ENCODE assay signal across 13 cellular contexts in genomic region chr3:128307029-128307633, GRCh38.
DNase-seq lines count a peak whose midpoint lies in the region; ATAC-seq and TF ChIP-seq lines count a peak whose summit lies in the region.
"Had no signal": no experiment of that assay in that cellular context is flagged by ENCODE, and none has a peak within 500 bp of the region (broad histone marks: within the 10 kb centered on the region; RNA-seq: fewer than 3 reads in every experiment).

No MANE protein-coding gene starts in this region.

- no peaks in the 10 kb centered on the region for H3K27me3 ChIP-seq in Caco-2 (replicated peaks; ENCODE audit: control insufficient read depth, insufficient read depth, low read length)
- H3K27me3 ChIP-seq in right lobe of liver: no peaks in the 10 kb centered on the region
- H3K27me3 ChIP-seq: stomach had no signal

- peak; percentile 21 to 65 for TF ChIP-seq CTCF in Caco-2 (IDR thresholded peaks at IDR 0.05; ENCODE audit: insufficient read depth in 1 of 2, low read depth in 1 of 2, low read length in 1 of 2, severe bottlenecking in 1 of 2, unreplicated experiment in 1 of 2)
- peak; percentile 19; the same call in 1 of the 2 replicates for TF ChIP-seq CTCF in HFFc6 (IDR thresholded peaks at IDR 0.05)
- peak in 1 of 4 donors; percentile 15 for TF ChIP-seq CTCF in right lobe of liver (IDR thresholded peaks at IDR 0.05)

- DNase-seq in Caco-2 (peak; percentile 51 to 52), HFFc6 (no peak), T-cell (peak in 1 of 34 experiments; percentile 1), right lobe of liver (no peak), H4 (ENCODE audit: low spot score) (no peak), inferior parietal cortex (ENCODE audit: extremely low spot score) (no peak), NCI-H446 (lab: John Stamatoyannopoulos, UW) (no peak)
- DNase-seq: dermis blood vessel endothelial cell, DMS79, NCI-H2029, stomach had no signal

- H3K27me3 Mint-ChIP-seq in Caco-2 (ENCODE audit: insufficient read depth, unreplicated experiment) (no peaks in the 10 kb centered on the region), HFFc6 (ENCODE audit: insufficient read depth) (no peaks in the 10 kb centered on the region; the same call in 1 of the 2 replicates), T-cell (no peaks in the 10 kb centered on the region)

- POLR2A ChIA-PET in Caco-2 (lab: Charles Lee): no interaction called here
- POLR2A ChIA-PET in T-cell (lab: Charles Lee): no interaction called here

- no TSS peak for BruUV-seq in Caco-2 (replicated peaks; lab: Mats Ljungman, UMichigan)

- H3K4me3 ChIP-seq in Caco-2 (ENCODE audit: low read depth, low read length) (no peak overlapping the region), right lobe of liver (no peak overlapping the region)
- H3K4me3 ChIP-seq: HAP-1, stomach had no signal

- intact Hi-C loops in Caco-2 (cut with micrococcal nuclease; ENCODE audit: unreplicated experiment): loop anchor here (1.0 to 5.0 kb wide), 3 partner anchors 120 to 300 kb away; no protein-coding TSS in a partner anchor
- intact Hi-C loops in right lobe of liver (cut with DNase I): no loop called here

- H3K36me3 ChIP-seq in Caco-2 (ENCODE audit: control insufficient read depth, insufficient read depth, low read length): no peaks in the 10 kb centered on the region
- H3K36me3 ChIP-seq in right lobe of liver: no peaks in the 10 kb centered on the region
- H3K36me3 ChIP-seq: HAP-1 had no signal

- ATAC-seq in T-cell (replicated peaks in 1 of 4) (peak; percentile 27 to 58 (median 55)), right lobe of liver (peak; percentile 18 to 46 (median 30)), HG02970 (IDR thresholded peaks at IDR 0.05; ENCODE audit: low FRiP score, unreplicated experiment) (no peak)

- H3K9me3 Mint-ChIP-seq in Caco-2 (ENCODE audit: unreplicated experiment): no peaks in the 10 kb centered on the region
- no peaks in the 10 kb centered on the region for H3K9me3 Mint-ChIP-seq in HFFc6
- no peaks in the 10 kb centered on the region for H3K9me3 Mint-ChIP-seq in T-cell

- CTCF ChIA-PET in Caco-2 (lab: Charles Lee): interaction anchor here (0.6 to 2.5 kb wide), 10 partner anchors 78 to 200 kb away, joined by 3 to 16 read pairs (median 4); no protein-coding TSS in a partner anchor
- CTCF ChIA-PET in T-cell (lab: Charles Lee): interaction anchor here (0.6 to 3.6 kb wide), 3 partner anchors 15 to 802 kb away, joined by 3 to 16 read pairs (median 4); no protein-coding TSS in a partner anchor

- H3K4me1 ChIP-seq in Caco-2: peaks cover 9% of the 10 kb centered on the region
- no peaks in the 10 kb centered on the region for H3K4me1 ChIP-seq in right lobe of liver
- H3K4me1 ChIP-seq: stomach had no signal

- WGBS in right lobe of liver (ENCODE audit: insufficient coverage, low coverage, low lambda C conversion rate, missing lambda C conversion rate): 83% methylated on average over 3 of the region's 3 CpGs

- no peaks in the 10 kb centered on the region for H3K4me1 Mint-ChIP-seq in Caco-2 (ENCODE audit: low read depth, unreplicated experiment)
- H3K4me1 Mint-ChIP-seq in HFFc6 (ENCODE audit: low read depth): no peaks in the 10 kb centered on the region
- H3K4me1 Mint-ChIP-seq in T-cell: peaks cover 12 to 43% (median 20%) of the 10 kb centered on the region in 3 donors

- no peaks in the 10 kb centered on the region for H3K9me3 ChIP-seq in Caco-2
- H3K9me3 ChIP-seq in right lobe of liver: no peaks in the 10 kb centered on the region
- H3K9me3 ChIP-seq: HAP-1, stomach had no signal

- no peak for TF ChIP-seq POLR2A in right lobe of liver (IDR thresholded peaks at IDR 0.05)

- H3K36me3 Mint-ChIP-seq in Caco-2 (ENCODE audit: insufficient read depth, unreplicated experiment): peaks cover 5% of the 10 kb centered on the region
- H3K36me3 Mint-ChIP-seq in HFFc6 (ENCODE audit: low read depth): no peaks in the 10 kb centered on the region
- H3K36me3 Mint-ChIP-seq in T-cell: peaks cover 35% of the 10 kb centered on the region

- H3K27ac Mint-ChIP-seq in Caco-2 (ENCODE audit: unreplicated experiment) (no peak overlapping the region), HFFc6 (no peak overlapping the region), T-cell (peak overlapping the region in 1 of 2 donors; percentile 69)

- no peak overlapping the region for H3K27ac ChIP-seq in right lobe of liver
- H3K27ac ChIP-seq: stomach had no signal

- H3K4me3 Mint-ChIP-seq in Caco-2 (ENCODE audit: unreplicated experiment): no peak overlapping the region
- no peak overlapping the region for H3K4me3 Mint-ChIP-seq in HFFc6
- no peak overlapping the region for H3K4me3 Mint-ChIP-seq in T-cell

Comparison
In these comparisons a context has a peak if more than half of its experiments do, and no peak if none do; other contexts are left out.
1. DNase-seq: peak in Caco-2 (2 of 2); none in HFFc6 (single experiment), right lobe of liver (0 of 3), H4 (single experiment), inferior parietal cortex (single experiment) and NCI-H446 (0 of 2).